Comparison of ENCODE assay signal across 17 cellular contexts in the genomic region with DNA sequence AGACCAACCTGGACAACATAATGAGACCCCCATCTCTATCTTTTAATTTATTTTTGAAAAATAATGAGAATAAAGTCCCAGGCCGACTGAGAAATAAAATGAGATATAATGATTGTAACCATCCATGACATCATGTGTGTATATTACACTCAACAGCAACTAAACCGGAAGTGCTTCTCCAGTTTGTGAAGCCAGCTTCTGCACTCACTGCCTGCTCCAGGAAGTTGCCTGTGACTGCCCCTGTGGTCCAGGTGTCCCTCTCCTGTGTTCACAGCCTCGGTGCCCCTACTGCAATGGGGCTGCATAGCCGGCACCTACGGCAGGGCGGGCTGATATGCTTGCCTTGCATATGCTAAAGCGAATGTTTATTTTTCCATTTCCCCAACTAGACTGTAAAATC.
DNase-seq lines count a peak whose midpoint lies in the region; ATAC-seq and TF ChIP-seq lines count a peak whose summit lies in the region.
"Had no signal": no experiment of that assay in that cellular context is flagged by ENCODE, and none has a peak within 500 bp of the region (broad histone marks: within the 10 kb centered on the region; RNA-seq: fewer than 3 reads in every experiment).

No MANE protein-coding gene starts in this region.

- H3K9me3 Mint-ChIP-seq in activated naive CD4-positive, alpha-beta T cell treated with anti-CD3 and anti-CD28 coated beads, Interleukin-2, amount 10 ng/mL, durations not matched to agents 7 days and 5 days, result no peaks in the 10 kb centered on the region

- H3K4me3 Mint-ChIP-seq in activated naive CD4-positive, alpha-beta T cell treated with anti-CD3 and anti-CD28 coated beads, Interleukin-2, amount 10 ng/mL, durations not matched to agents 7 days and 5 days, result no peak overlapping the region

- intact Hi-C loops in stomach (cut with DNase I; ENCODE audit: low total_unique reads), result no loop called here

- 25 to 50% (median 36%) methylated on average over 7 of the region's 7 CpGs for WGBS in stomach, 5 donors

- no peak for TF ChIP-seq EP300 in stomach (IDR thresholded peaks at IDR 0.05)

- no peaks in the 10 kb centered on the region for H3K27me3 Mint-ChIP-seq in activated naive CD4-positive, alpha-beta T cell treated with anti-CD3 and anti-CD28 coated beads, Interleukin-2, amount 10 ng/mL, durations not matched to agents 7 days and 5 days
- H3K27me3 Mint-ChIP-seq: T-helper 17 cell had no signal

- no peak for TF ChIP-seq CTCF in fibroblast of pulmonary artery (IDR thresholded peaks at IDR 0.05; ENCODE audit: low read length, missing control alignments)
- no peak for TF ChIP-seq CTCF in stomach (IDR thresholded peaks at IDR 0.05)

- peaks cover 19% of the 10 kb centered on the region for H3K4me1 Mint-ChIP-seq in activated naive CD4-positive, alpha-beta T cell treated with anti-CD3 and anti-CD28 coated beads, Interleukin-2, amount 10 ng/mL, durations not matched to agents 7 days and 5 days

- H3K27me3 ChIP-seq in SJSA1 (replicated peaks), result no peaks in the 10 kb centered on the region
- no peaks in the 10 kb centered on the region for H3K27me3 ChIP-seq in stomach
- H3K27me3 ChIP-seq: uterus had no signal

- H3K4me1 ChIP-seq in SJSA1 (replicated peaks) (peaks cover 62% of the 10 kb centered on the region), stomach (peaks cover 84 to 100% (median 95%) of the 10 kb centered on the region in 4 donors)

- peaks cover 18% of the 10 kb centered on the region for H3K36me3 Mint-ChIP-seq in activated naive CD4-positive, alpha-beta T cell treated with anti-CD3 and anti-CD28 coated beads, Interleukin-2, amount 10 ng/mL, durations not matched to agents 7 days and 5 days

- H3K9me3 ChIP-seq in SJSA1 (replicated peaks) (no peaks in the 10 kb centered on the region), stomach (no peaks in the 10 kb centered on the region)
- H3K9me3 ChIP-seq: uterus had no signal

- H3K36me3 ChIP-seq in SJSA1 (peaks cover 26% of the 10 kb centered on the region), stomach (no peaks in the 10 kb centered on the region)
- H3K36me3 ChIP-seq: uterus had no signal

- peak; percentile 46 for DNase-seq in activated naive CD4-positive, alpha-beta T cell treated with anti-CD3 and anti-CD28 coated beads, Interleukin-2, amount 10 ng/mL, durations not matched to agents 7 days and 5 days
- no peak for DNase-seq in activated naive CD4-positive, alpha-beta T cell treated with anti-CD3 and anti-CD28 coated beads, Interleukin-2, amount 50 U/mL, for 16 hours
- DNase-seq in SJSA1 (ENCODE audit: low read depth in 1 of 2, low spot score in 2 of 2), result peak; percentile 45 to 70
- peak; percentile 47 for DNase-seq in fibroblast of pulmonary artery (ENCODE audit: low read depth)
- DNase-seq in stomach, result no peak
- DNase-seq in SIG-M5 (lab: John Stamatoyannopoulos, UW), result no peak
- DNase-seq: amniotic stem cell; GF-D8; KBM-7; NCI-H1930; PC-3; stimulated activated CD8-positive, alpha-beta memory T cell treated with anti-CD3 and anti-CD28 coated beads, Interleukin-4, amount 100 ng/mL, for 48 hours; T-helper 17 cell; uterus had no signal

- TF ChIP-seq POLR2A in stomach (IDR thresholded peaks at IDR 0.05), result no peak

- H3K27ac ChIP-seq in SJSA1 (peak overlapping the region; percentile 47), stomach (peak overlapping the region in 4 of 5 donors; percentile 44 to 87 (median 68))

- ATAC-seq in esophagus mucosa (no peak), HG03469 (IDR thresholded peaks at IDR 0.05; ENCODE audit: unreplicated experiment) (no peak)
- ATAC-seq: left lobe of liver, PC-3, T-helper 17 cell had no signal

- CTCF ChIA-PET in activated naive CD4-positive, alpha-beta T cell treated with anti-CD3 and anti-CD28 coated beads, Interleukin-2, amount 10 ng/mL, durations not matched to agents 7 days and 5 days (lab: Charles Lee), result no interaction called here

- H3K4me3 ChIP-seq in SJSA1 (no peak overlapping the region), fibroblast of pulmonary artery (replicated peaks; ENCODE audit: low read depth, low read length) (no peak overlapping the region), stomach (no peak overlapping the region)
- H3K4me3 ChIP-seq: uterus had no signal

- peak overlapping the region; percentile 55 for H3K27ac Mint-ChIP-seq in activated naive CD4-positive, alpha-beta T cell treated with anti-CD3 and anti-CD28 coated beads, Interleukin-2, amount 10 ng/mL, durations not matched to agents 7 days and 5 days
- H3K27ac Mint-ChIP-seq: T-helper 17 cell had no signal

Comparison
In these comparisons a context has a peak if more than half of its experiments do, and no peak if none do; other contexts are left out.
1. DNase-seq: peak in activated naive CD4-positive, alpha-beta T cell treated with anti-CD3 and anti-CD28 coated beads, Interleukin-2, amount 10 ng/mL, durations not matched to agents 7 days and 5 days (single experiment), SJSA1 (2 of 2) and fibroblast of pulmonary artery (single experiment); none in activated naive CD4-positive, alpha-beta T cell treated with anti-CD3 and anti-CD28 coated beads, Interleukin-2, amount 50 U/mL, for 16 hours (single experiment), stomach (single experiment) and SIG-M5 (single experiment).